ENCODE assay signal across 12 cellular contexts in the genomic region with DNA sequence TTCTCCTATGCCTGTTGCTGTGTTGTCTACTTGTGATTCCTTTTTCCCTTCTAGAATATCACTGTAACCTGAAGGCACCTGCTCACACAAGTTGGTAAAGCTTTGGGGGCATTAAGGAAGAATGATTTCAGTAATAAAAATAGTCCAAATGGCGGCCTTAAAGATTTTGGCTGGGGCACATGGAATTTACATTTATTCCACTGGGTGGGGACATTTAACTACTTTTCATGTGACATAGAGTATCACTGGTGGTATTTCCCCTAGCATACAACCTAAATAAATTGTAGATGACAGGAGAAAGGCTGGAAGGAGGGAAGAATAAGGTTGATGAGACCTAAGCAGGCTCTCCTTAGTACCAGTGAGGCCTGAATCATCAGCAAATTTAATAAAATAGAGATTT.
DNase-seq lines count a peak whose midpoint lies in the region; ATAC-seq and TF ChIP-seq lines count a peak whose summit lies in the region.
"Had no signal": no experiment of that assay in that cellular context is flagged by ENCODE, and none has a peak within 500 bp of the region (broad histone marks: within the 10 kb centered on the region; RNA-seq: fewer than 3 reads in every experiment).

No MANE protein-coding gene starts in this region.

- H3K27ac ChIP-seq in A673 (ENCODE audit: low read depth, low read length, poor library complexity, severe bottlenecking): no peak overlapping the region
- no peak overlapping the region for H3K27ac ChIP-seq in hepatocyte
- H3K27ac ChIP-seq: epithelial cell of prostate had no signal

- no peaks in the 10 kb centered on the region for H3K79me2 ChIP-seq in hepatocyte

- H3K9me3 ChIP-seq in A673 (ENCODE audit: low read depth, low read length, poor library complexity, severe bottlenecking): no peaks in the 10 kb centered on the region
- H3K9me3 ChIP-seq in hepatocyte (ENCODE audit: low read depth): no peaks in the 10 kb centered on the region

- no peaks in the 10 kb centered on the region for H4K20me1 ChIP-seq in hepatocyte (ENCODE audit: insufficient read depth, poor library complexity, severe bottlenecking)

- CTCF ChIA-PET in A673 (lab: Charles Lee): no interaction called here

- DNase-seq in A673 (ENCODE audit: low spot score) (peak; percentile 5), HT1080 (ENCODE audit: low read depth) (peak; percentile 0), RKO (ENCODE audit: low spot score) (peak; percentile 22), hepatocyte (ENCODE audit: low spot score) (no peak), activated gamma-delta T cell (lab: John Stamatoyannopoulos, UW) (no peak), foreskin melanocyte (no peak)
- DNase-seq in stimulated activated CD4-positive, alpha-beta T cell treated with anti-CD3 and anti-CD28 coated beads, Interleukin-4, amount 100 ng/mL, for 24 hours: no peak
- DNase-seq: activated CD4-positive, alpha-beta T cell treated with anti-CD3 and anti-CD28 coated beads, Interleukin-2, amount 50 U/mL, for 4 hours; stimulated activated CD4-positive, alpha-beta T cell treated with anti-CD3 and anti-CD28 coated beads, Interleukin-2, amount 100 ng/mL, for 48 hours; stimulated activated naive CD4-positive, alpha-beta T cell treated with Interleukin-2 at 50 U/mL for 16 hours had no signal

- BruUV-seq in A673 (replicated peaks; lab: Mats Ljungman, UMichigan): no TSS peak

- no peak overlapping the region for H3K4me2 ChIP-seq in hepatocyte

- POLR2A ChIA-PET in A673 (lab: Charles Lee; ENCODE audit: low non-redundant PET): no interaction called here

- no peak overlapping the region for H2AFZ ChIP-seq in hepatocyte

- H3K36me3 ChIP-seq in A673 (ENCODE audit: insufficient read depth, low read length, poor library complexity, severe bottlenecking) (no peaks in the 10 kb centered on the region), hepatocyte (replicated peaks; ENCODE audit: insufficient read depth, low read depth) (no peaks in the 10 kb centered on the region)

- TF ChIP-seq CTCF in A673 (conservative IDR thresholded peaks at IDR 0.05; ENCODE audit: low read depth, low read length): peak; percentile 23; the same call in 1 of the 2 replicates
- peak; percentile 39 for TF ChIP-seq CTCF in hepatocyte (IDR thresholded peaks at IDR 0.05; ENCODE audit: poor library complexity)

- ATAC-seq in GM21529 (IDR thresholded peaks at IDR 0.05; ENCODE audit: unreplicated experiment): no peak

- intact Hi-C loops in A673 (cut with micrococcal nuclease; ENCODE audit: unreplicated experiment): no loop called here

- no peaks in the 10 kb centered on the region for H3K9me2 ChIP-seq in hepatocyte (replicated peaks; ENCODE audit: insufficient read depth)

- H3K4me1 ChIP-seq in A673 (ENCODE audit: insufficient read depth, low read length, poor library complexity, severe bottlenecking) (no peaks in the 10 kb centered on the region), hepatocyte (ENCODE audit: insufficient read depth) (no peaks in the 10 kb centered on the region)

- H3K27me3 ChIP-seq in A673 (replicated peaks; ENCODE audit: insufficient read depth, low read depth, low read length, poor library complexity) (no peaks in the 10 kb centered on the region), hepatocyte (no peaks in the 10 kb centered on the region)

- 63% methylated on average over 1 of the region's 1 CpG for WGBS in hepatocyte (ENCODE audit: low lambda C conversion rate, missing lambda C conversion rate)

- H3K4me3 ChIP-seq in A673 (ENCODE audit: low read depth, low read length, poor library complexity, severe bottlenecking) (no peak overlapping the region), hepatocyte (no peak overlapping the region)

Comparison
In these comparisons a context has a peak if more than half of its experiments do, and no peak if none do; other contexts are left out.
1. DNase-seq: peak in A673 (single experiment), HT1080 (single experiment) and RKO (single experiment); none in hepatocyte (single experiment), activated gamma-delta T cell (single experiment), foreskin melanocyte (single experiment) and stimulated activated CD4-positive, alpha-beta T cell treated with anti-CD3 and anti-CD28 coated beads, Interleukin-4, amount 100 ng/mL, for 24 hours (single experiment).